ENCODE assay signal across 8 cellular contexts in the genomic region with DNA sequence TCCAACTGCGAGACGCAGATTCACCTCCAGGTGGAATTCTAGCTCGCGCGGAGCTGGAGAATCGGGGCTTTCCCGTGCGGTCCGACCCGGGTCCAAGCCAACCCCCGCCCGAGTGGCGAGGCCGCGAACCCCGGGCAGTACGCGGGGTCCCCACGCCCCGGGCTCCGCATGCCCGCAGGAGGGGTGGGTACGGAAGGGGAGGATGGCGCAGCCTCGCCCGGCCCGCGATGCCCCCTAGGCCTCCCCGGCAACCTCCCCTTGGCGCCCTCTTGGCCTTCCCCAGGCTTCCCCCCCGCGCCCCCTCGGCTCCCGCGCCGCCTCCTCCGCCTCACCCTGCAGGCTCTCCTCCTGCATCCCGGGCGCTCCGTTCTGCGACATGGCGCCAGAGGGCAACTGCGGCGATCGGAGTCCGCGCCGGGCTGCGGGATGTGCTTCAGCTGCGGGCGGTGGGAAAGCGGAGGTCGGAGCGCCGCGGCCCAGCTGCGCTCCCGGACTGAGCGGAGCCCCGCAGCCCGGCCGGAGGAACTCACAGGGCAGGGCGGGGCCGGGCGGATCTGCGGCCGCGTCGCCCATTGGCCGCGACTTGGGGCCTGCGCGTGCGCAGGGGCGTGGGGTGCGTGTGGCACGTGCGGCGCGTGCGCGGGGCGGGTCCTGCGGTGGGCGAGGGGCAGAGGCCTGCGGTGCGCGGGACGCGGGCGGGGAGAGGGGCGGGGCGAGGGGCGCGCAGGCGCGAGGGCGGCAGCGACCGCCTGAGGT. TPM values are rescaled to one million over a fixed set of nuclear protein-coding genes. Genes with fewer than 3 reads are reported as not detected.
DNase-seq lines count a peak whose midpoint lies in the region; ATAC-seq and TF ChIP-seq lines count a peak whose summit lies in the region.

A gene with protein sequence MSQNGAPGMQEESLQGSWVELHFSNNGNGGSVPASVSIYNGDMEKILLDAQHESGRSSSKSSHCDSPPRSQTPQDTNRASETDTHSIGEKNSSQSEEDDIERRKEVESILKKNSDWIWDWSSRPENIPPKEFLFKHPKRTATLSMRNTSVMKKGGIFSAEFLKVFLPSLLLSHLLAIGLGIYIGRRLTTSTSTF (minus strand): TSS at position 495 of the 756 bp plus-strand sequence. CDS start 117 bp downstream, at position 378.

- H3K4me3 Mint-ChIP-seq in T-helper 17 cell: peak within 1 kb of the TSS; percentile 89

- no peaks in the 10 kb centered on the region for H3K36me3 Mint-ChIP-seq in T-helper 17 cell (ENCODE audit: low read depth)

- H3K27ac Mint-ChIP-seq in T-helper 17 cell: peak within 1 kb of the TSS; percentile 19

- H3K4me3 ChIP-seq in left ventricle myocardium inferior (peak within 1 kb of the TSS; percentile 99), prostate gland (peak within 1 kb of the TSS; percentile 87 to 100)

- TF ChIP-seq POLR2A in prostate gland (IDR thresholded peaks at IDR 0.05): peak; percentile 96

- no peaks in the 10 kb centered on the region for H3K27me3 ChIP-seq in left ventricle myocardium inferior (ENCODE audit: low read depth)
- H3K27me3 ChIP-seq in prostate gland (replicated peaks; ENCODE audit: insufficient read depth): no peaks in the 10 kb centered on the region

- H3K36me3 ChIP-seq in left ventricle myocardium inferior (no peaks in the 10 kb centered on the region), prostate gland (no peaks in the 10 kb centered on the region)

- ATAC-seq in T-helper 17 cell: peak; percentile 94

- POLR2A ChIA-PET in HEK293T (lab: Yijun Ruan, JAX): interaction anchor here (1.0 kb wide), 2 partner anchors 16 to 76 kb away, joined by 3 read pairs; no protein-coding TSS in a partner anchor

- H3K4me1 ChIP-seq in left ventricle myocardium inferior: peaks cover 57% of the 10 kb centered on the region
- peaks cover 9% of the 10 kb centered on the region for H3K4me1 ChIP-seq in prostate gland (replicated peaks)

- DNase-seq in GM10266 (ENCODE audit: extremely low spot score) (peak; percentile 100), HEK293T (ENCODE audit: extremely low spot score) (peak; percentile 100), NCI-H1092 (lab: John Stamatoyannopoulos, UW) (peak; percentile 80), T-helper 17 cell (peak; percentile 94 to 97 (median 95)), amygdala (lab: John Stamatoyannopoulos, UW) (peak; percentile 25 to 95 (median 84)), left ventricle myocardium inferior (peak; percentile 96), prostate gland (ENCODE audit: low spot score) (peak; percentile 94), ureter (ENCODE audit: low spot score) (peak; percentile 94)

- peaks cover 7% of the 10 kb centered on the region for H3K27me3 Mint-ChIP-seq in T-helper 17 cell

- intact Hi-C loops in left ventricle myocardium inferior (cut with micrococcal nuclease): no loop called here
- intact Hi-C loops in prostate gland (cut with DNase I): loop anchor here (5.0 kb wide), 1 partner anchor 79 kb away; a partner anchor contains a TSS

- peak within 1 kb of the TSS; percentile 87 for H3K27ac ChIP-seq in left ventricle myocardium inferior (replicated peaks)
- peak within 1 kb of the TSS; percentile 89 to 93 for H3K27ac ChIP-seq in prostate gland

- under 1% methylated on average over 88 of the region's 100 CpGs for WGBS in prostate gland

- no peaks in the 10 kb centered on the region for H3K9me3 ChIP-seq in T-helper 17 cell (ENCODE audit: control insufficient read depth, low read length, poor library complexity, severe bottlenecking)
- H3K9me3 ChIP-seq in left ventricle myocardium inferior (replicated peaks): no peaks in the 10 kb centered on the region
- no peaks in the 10 kb centered on the region for H3K9me3 ChIP-seq in prostate gland

- CTCF ChIA-PET in HEK293T (lab: Yijun Ruan, JAX): interaction anchor here (1.8 kb wide), 1 partner anchor 41 kb away, joined by 7 read pairs; no protein-coding TSS in a partner anchor

- peaks cover 19% of the 10 kb centered on the region for H3K4me1 Mint-ChIP-seq in T-helper 17 cell

- TF ChIP-seq CTCF in GM10266 (IDR thresholded peaks at IDR 0.05; ENCODE audit: control insufficient read depth, insufficient read depth, low read depth, missing control alignments) (no peak), left ventricle myocardium inferior (IDR thresholded peaks at IDR 0.05; ENCODE audit: borderline replicate concordance) (no peak), prostate gland (IDR thresholded peaks at IDR 0.05) (peak in 1 of 4 experiments; percentile 21)

TF ChIP-seq in HEK293T, 16 proteins besides CTCF, POLR2A, EP300 and RAD21:
- TF ChIP-seq SP1 (IDR thresholded peaks at IDR 0.05) (no peak), FOXK2 (IDR thresholded peaks at IDR 0.05) (no peak), CTBP1 (IDR thresholded peaks at IDR 0.05; ENCODE audit: borderline replicate concordance) (no peak), SUZ12 (IDR thresholded peaks at IDR 0.05) (no peak), FOXM1 (IDR thresholded peaks at IDR 0.05; ENCODE audit: borderline replicate concordance) (0 out of 2 replicates have a peak, but pooled peaks have one; percentile 8), HDGF (IDR thresholded peaks at IDR 0.05; ENCODE audit: borderline replicate concordance) (no peak), NFRKB (IDR thresholded peaks at IDR 0.05) (no peak), L3MBTL2 (conservative IDR thresholded peaks at IDR 0.05) (peak; percentile 36; the same call in 1 of the 2 replicates), ZNF384 (IDR thresholded peaks at IDR 0.05) (no peak), ELF4 (IDR thresholded peaks at IDR 0.05) (no peak), FOXA1 (IDR thresholded peaks at IDR 0.05) (no peak), TARDBP (IDR thresholded peaks at IDR 0.05) (no peak), LEF1 (IDR thresholded peaks at IDR 0.05; ENCODE audit: borderline replicate concordance) (0 out of 2 replicates have a peak, but pooled peaks have one; percentile 26)

RNA-seq across cellular contexts. Expression of the gene that starts here (rescaled TPM):
- total RNA-seq in T-helper 17 cell: 10 to 100 TPM; 12.7 to 22.0 TPM
- 161 TPM for total RNA-seq in left ventricle myocardium inferior
- 100 to 1,000 TPM; 148 to 325 TPM for total RNA-seq in prostate gland
- total RNA-seq in ureter: 21.5 TPM

Comparison
In these comparisons a context has a peak if more than half of its experiments do, and no peak if none do; other contexts are left out.
1. Peak in every context shown above with its lines: DNase-seq, ATAC-seq, H3K4me3 ChIP-seq and H3K27ac ChIP-seq.